Comparison of ENCODE assay signal across 9 cellular contexts in the genomic region with DNA sequence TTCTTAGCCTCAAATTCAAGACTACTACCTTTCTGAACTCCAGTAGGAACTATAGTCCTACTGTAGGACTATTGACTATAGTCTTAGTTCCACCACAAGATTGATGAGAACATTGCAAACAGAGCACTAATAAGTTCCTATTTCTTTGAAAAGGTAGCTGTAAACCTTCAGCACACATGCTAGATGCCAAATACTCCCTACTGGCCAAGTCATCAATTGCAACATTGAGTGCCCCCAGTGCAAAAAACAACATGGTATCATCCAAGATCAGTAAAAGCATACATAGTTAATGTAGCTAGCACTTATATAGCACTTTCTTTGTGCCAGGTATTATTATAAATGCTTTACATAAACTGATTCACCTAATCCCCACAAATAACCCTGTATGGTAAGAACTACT.
DNase-seq lines count a peak whose midpoint lies in the region; ATAC-seq, FAIRE-seq and TF ChIP-seq lines count a peak whose summit lies in the region.
"Had no signal": no experiment of that assay in that cellular context is flagged by ENCODE, and none has a peak within 500 bp of the region (broad histone marks: within the 10 kb centered on the region; RNA-seq: fewer than 3 reads in every experiment).

No MANE protein-coding gene starts in this region.

- no peak overlapping the region for H3K27ac Mint-ChIP-seq in effector memory CD8-positive, alpha-beta T cell
- H3K27ac Mint-ChIP-seq: dendritic cell treated with granulocyte-macrophage colony-stimulating factor and Interleukin-4, amounts not matched to agents 40 ng/mL and 50 ng/mL, for 4 days had no signal

- no peak for DNase-seq in GM12891 (ENCODE audit: insufficient read length, low spot score)
- DNase-seq in effector memory CD8-positive, alpha-beta T cell: no peak
- no peak for DNase-seq in T-helper 9 cell
- DNase-seq in uterus: no peak
- no peak for DNase-seq in spleen

- H3K4me1 ChIP-seq in uterus (no peaks in the 10 kb centered on the region), spleen (peaks cover 0 to 26% (median 11%) of the 10 kb centered on the region in 6 donors)

- intact Hi-C loops in uterus (cut with DNase I; ENCODE audit: low total_unique reads) (no loop called here), spleen (cut with DNase I; ENCODE audit: low total_unique reads) (no loop called here)

- peaks cover 12 to 13% of the 10 kb centered on the region in 2 donors for H3K27me3 Mint-ChIP-seq in effector memory CD8-positive, alpha-beta T cell

- H3K27ac ChIP-seq in uterus: no peak overlapping the region
- H3K27ac ChIP-seq in spleen: no peak overlapping the region

- TF ChIP-seq CTCF in uterus (IDR thresholded peaks at IDR 0.05): no peak
- TF ChIP-seq CTCF in spleen (IDR thresholded peaks at IDR 0.05 in 8 of 11, conservative IDR thresholded peaks at IDR 0.05 in 3 of 11): no peak

- peak; percentile 94 for FAIRE-seq in GM12891 (lab: Jason Lieb, UNC)

- H3K4me3 Mint-ChIP-seq in effector memory CD8-positive, alpha-beta T cell: no peak overlapping the region
- H3K4me3 Mint-ChIP-seq: dendritic cell treated with granulocyte-macrophage colony-stimulating factor and Interleukin-4, amounts not matched to agents 40 ng/mL and 50 ng/mL, for 4 days had no signal

- no peaks in the 10 kb centered on the region for H3K9me3 ChIP-seq in uterus
- H3K9me3 ChIP-seq in spleen: peaks cover 0 to 4% (median under 1%) of the 10 kb centered on the region in 8 donors

- H3K9me3 Mint-ChIP-seq in effector memory CD8-positive, alpha-beta T cell: no peaks in the 10 kb centered on the region

- no peaks in the 10 kb centered on the region for H3K36me3 ChIP-seq in uterus
- H3K36me3 ChIP-seq in spleen: no peaks in the 10 kb centered on the region

- H3K27me3 ChIP-seq in uterus: no peaks in the 10 kb centered on the region
- H3K27me3 ChIP-seq in spleen (replicated peaks in 1 of 7): no peaks in the 10 kb centered on the region

- ATAC-seq in GM19438 (IDR thresholded peaks at IDR 0.05; ENCODE audit: low read depth, unreplicated experiment): peak; percentile 38
- ATAC-seq in HG03159 (IDR thresholded peaks at IDR 0.05; ENCODE audit: unreplicated experiment): peak; percentile 52
- peak; percentile 36 for ATAC-seq in effector memory CD8-positive, alpha-beta T cell (replicated peaks)
- no peak for ATAC-seq in HG03039 (IDR thresholded peaks at IDR 0.05; ENCODE audit: unreplicated experiment)

- H3K4me3 ChIP-seq in uterus (no peak overlapping the region), spleen (no peak overlapping the region)

- TF ChIP-seq POLR2A in GM12891 (IDR thresholded peaks at IDR 0.05; ENCODE audit: low read depth, low read length) (no peak), uterus (IDR thresholded peaks at IDR 0.05) (no peak), spleen (IDR thresholded peaks at IDR 0.05) (no peak)

- no peaks in the 10 kb centered on the region for H3K4me1 Mint-ChIP-seq in effector memory CD8-positive, alpha-beta T cell (ENCODE audit: low read depth in 2 of 2)

- H3K36me3 Mint-ChIP-seq in effector memory CD8-positive, alpha-beta T cell (ENCODE audit: insufficient read depth): peaks cover 3% of the 10 kb centered on the region

TF ChIP-seq in GM12891, 5 proteins besides CTCF, POLR2A, EP300 and RAD21:
- TF ChIP-seq POLR2AphosphoS5 (IDR thresholded peaks at IDR 0.05; ENCODE audit: low read depth, low read length) (peak; percentile 41; the same call in 1 of the 2 replicates), TAF1 (IDR thresholded peaks at IDR 0.05; ENCODE audit: low read depth, low read length) (no peak), SPI1 (IDR thresholded peaks at IDR 0.05; ENCODE audit: low read depth, low read length) (no peak)
TF ChIP-seq in GM12891: peak in this region for 1.
